In genomic region chr3:21017115-21017852, GRCh38 we compare ENCODE assay signal across 12 cellular contexts.
A peak's percentile ranks its signal among the peaks of the same experiment; 100 is the strongest.
DNase-seq lines count a peak whose midpoint lies in the region; ATAC-seq and TF ChIP-seq lines count a peak whose summit lies in the region.
"Had no signal": no experiment of that assay in that cellular context is flagged by ENCODE, and none has a peak within 500 bp of the region (broad histone marks: within the 10 kb centered on the region; RNA-seq: fewer than 3 reads in every experiment).

No MANE protein-coding gene starts in this region.

- peaks cover 2% of the 10 kb centered on the region for H3K27me3 Mint-ChIP-seq in neural progenitor cell (ENCODE audit: insufficient read depth, low read depth)
- no peaks in the 10 kb centered on the region for H3K27me3 Mint-ChIP-seq in activated naive CD8-positive, alpha-beta T cell treated with anti-CD3 and anti-CD28 coated beads, Interleukin-2, amount 50 U/mL, for 24 hours

- no peak overlapping the region for H3K27ac Mint-ChIP-seq in neural progenitor cell
- no peak overlapping the region for H3K27ac Mint-ChIP-seq in activated naive CD8-positive, alpha-beta T cell treated with anti-CD3 and anti-CD28 coated beads, Interleukin-2, amount 50 U/mL, for 24 hours

- no peaks in the 10 kb centered on the region for H3K9me2 ChIP-seq in Loucy (replicated peaks; ENCODE audit: low read depth, low read length)

- in situ Hi-C loops in brain microvascular endothelial cell (cut with HindIII; ENCODE audit: low pct_ligation_motif_present, low sequenced_read_pairs) = no loop called here

- TF ChIP-seq CTCF in GM12872 (IDR thresholded peaks at IDR 0.05; ENCODE audit: insufficient read depth, low read depth, low read length) (peak; percentile 53; the same call in 2 of the 3 replicates), Loucy (conservative IDR thresholded peaks at IDR 0.05; ENCODE audit: low read length) (peak; percentile 71), brain microvascular endothelial cell (IDR thresholded peaks at IDR 0.05; ENCODE audit: low read depth, low read length, missing control alignments) (peak; percentile 35), neural progenitor cell (IDR thresholded peaks at IDR 0.05) (peak; percentile 39)

- H3K9me3 Mint-ChIP-seq in neural progenitor cell = peaks cover 25% of the 10 kb centered on the region
- H3K9me3 Mint-ChIP-seq in activated naive CD8-positive, alpha-beta T cell treated with anti-CD3 and anti-CD28 coated beads, Interleukin-2, amount 50 U/mL, for 24 hours = peaks cover 45% of the 10 kb centered on the region

- H3K4me1 Mint-ChIP-seq in neural progenitor cell = no peaks in the 10 kb centered on the region
- H3K4me1 Mint-ChIP-seq in activated naive CD8-positive, alpha-beta T cell treated with anti-CD3 and anti-CD28 coated beads, Interleukin-2, amount 50 U/mL, for 24 hours = no peaks in the 10 kb centered on the region

- H3K4me3 ChIP-seq in Loucy (ENCODE audit: low read length, poor library complexity, severe bottlenecking) (no peak overlapping the region), brain microvascular endothelial cell (ENCODE audit: low read depth, low read length) (no peak overlapping the region), neural progenitor cell (no peak overlapping the region)
- H3K4me3 ChIP-seq: gastroesophageal sphincter, lower lobe of right lung had no signal

- H3K4me1 ChIP-seq in Loucy (ENCODE audit: insufficient read depth, low read length, poor library complexity, severe bottlenecking) = no peaks in the 10 kb centered on the region
- peaks cover 6% of the 10 kb centered on the region for H3K4me1 ChIP-seq in neural progenitor cell
- H3K4me1 ChIP-seq: gastroesophageal sphincter, lower lobe of right lung had no signal

- H3K9me3 ChIP-seq in Loucy (ENCODE audit: insufficient read depth, low read depth, low read length) = no peaks in the 10 kb centered on the region
- no peaks in the 10 kb centered on the region for H3K9me3 ChIP-seq in neural progenitor cell (ENCODE audit: low read depth)

- H3K4me2 ChIP-seq in Loucy (ENCODE audit: low read depth, low read length, poor library complexity, severe bottlenecking) (no peak overlapping the region), neural progenitor cell (no peak overlapping the region)

- H2AFZ ChIP-seq in Loucy (ENCODE audit: low read length) (no peak overlapping the region), neural progenitor cell (replicated peaks) (no peak overlapping the region)

- H3K4me3 Mint-ChIP-seq in neural progenitor cell = no peak overlapping the region
- no peak overlapping the region for H3K4me3 Mint-ChIP-seq in activated naive CD8-positive, alpha-beta T cell treated with anti-CD3 and anti-CD28 coated beads, Interleukin-2, amount 50 U/mL, for 24 hours

- no peaks in the 10 kb centered on the region for H3K36me3 ChIP-seq in Loucy (ENCODE audit: insufficient read depth, low read length)
- H3K36me3 ChIP-seq in brain microvascular endothelial cell (replicated peaks) = no peaks in the 10 kb centered on the region
- H3K36me3 ChIP-seq in neural progenitor cell = peaks cover 4% of the 10 kb centered on the region
- H3K36me3 ChIP-seq: gastroesophageal sphincter, lower lobe of right lung had no signal

- H3K27me3 ChIP-seq in Loucy (ENCODE audit: insufficient read depth, low read length, poor library complexity, severe bottlenecking) = no peaks in the 10 kb centered on the region
- H3K27me3 ChIP-seq in brain microvascular endothelial cell (replicated peaks) = no peaks in the 10 kb centered on the region
- H3K27me3 ChIP-seq in neural progenitor cell = no peaks in the 10 kb centered on the region
- H3K27me3 ChIP-seq: gastroesophageal sphincter had no signal

- no peaks in the 10 kb centered on the region for H3K36me3 Mint-ChIP-seq in neural progenitor cell
- no peaks in the 10 kb centered on the region for H3K36me3 Mint-ChIP-seq in activated naive CD8-positive, alpha-beta T cell treated with anti-CD3 and anti-CD28 coated beads, Interleukin-2, amount 50 U/mL, for 24 hours (ENCODE audit: low read depth)

- H4K20me1 ChIP-seq in Loucy (ENCODE audit: insufficient read depth, low read length, poor library complexity, severe bottlenecking) = no peaks in the 10 kb centered on the region
- no peaks in the 10 kb centered on the region for H4K20me1 ChIP-seq in neural progenitor cell (ENCODE audit: low read depth)

- DNase-seq in brain microvascular endothelial cell = no peak
- DNase-seq in neural progenitor cell (ENCODE audit: low spot score) = peak; percentile 3
- no peak for DNase-seq in activated naive CD8-positive, alpha-beta T cell treated with anti-CD3 and anti-CD28 coated beads, Interleukin-2, amount 50 U/mL, for 24 hours
- DNase-seq: activated T-cell treated with anti-CD3 and anti-CD28 coated beads, Interleukin-2, amount 50 U/mL, for 1 hour; DND-41; lower lobe of right lung; NCI-H1436 had no signal

- no peaks in the 10 kb centered on the region for H3F3A ChIP-seq in Loucy (ENCODE audit: low read depth)
- no peaks in the 10 kb centered on the region for H3F3A ChIP-seq in neural progenitor cell (ENCODE audit: low read depth)

- no peak for ATAC-seq in activated naive CD8-positive, alpha-beta T cell treated with anti-CD3 and anti-CD28 coated beads, Interleukin-2, amount 50 U/mL, for 24 hours
- ATAC-seq in HG03139 (IDR thresholded peaks at IDR 0.05; ENCODE audit: unreplicated experiment) = no peak
- ATAC-seq in GM21576 (IDR thresholded peaks at IDR 0.05; ENCODE audit: unreplicated experiment) = no peak
- ATAC-seq: gastroesophageal sphincter, lower lobe of right lung had no signal

- H3K79me2 ChIP-seq in Loucy (ENCODE audit: insufficient read depth, low read length) = no peaks in the 10 kb centered on the region
- H3K79me2 ChIP-seq in neural progenitor cell (ENCODE audit: low read depth) = no peaks in the 10 kb centered on the region

- no peak overlapping the region for H3K9ac ChIP-seq in Loucy (ENCODE audit: low read depth, low read length, poor library complexity, severe bottlenecking)
- H3K9ac ChIP-seq in neural progenitor cell = no peak overlapping the region

- H3K27ac ChIP-seq in brain microvascular endothelial cell (no peak overlapping the region), neural progenitor cell (no peak overlapping the region)
- H3K27ac ChIP-seq: gastroesophageal sphincter, lower lobe of right lung had no signal
